Comparison of ENCODE assay signal across 16 cellular contexts in genomic region chr4:27881705-27882104, GRCh38.
"Had no signal": no experiment of that assay in that cellular context is flagged by ENCODE, and none has a peak within 500 bp of the region (broad histone marks: within the 10 kb centered on the region; RNA-seq: fewer than 3 reads in every experiment).

No MANE protein-coding gene starts in this region.

- H3K27ac Mint-ChIP-seq: activated CD4-positive, alpha-beta memory T cell treated with anti-CD3 and anti-CD28 coated beads, Interleukin-2, amount 10 ng/mL, durations not matched to agents 7 days and 5 days; activated naive CD8-positive, alpha-beta T cell treated with anti-CD3 and anti-CD28 coated beads for 36 hours; endodermal cell had no signal

- DNase-seq: activated CD4-positive, alpha-beta memory T cell treated with anti-CD3 and anti-CD28 coated beads, Interleukin-2, amount 10 ng/mL, durations not matched to agents 7 days and 5 days; activated CD4-positive, alpha-beta T cell treated with anti-CD3 and anti-CD28 coated beads for 1 hour; activated gamma-delta T cell; activated naive CD8-positive, alpha-beta T cell treated with anti-CD3 and anti-CD28 coated beads for 36 hours; activated T-cell treated with anti-CD3 and anti-CD28 coated beads, Interleukin-2, amount 50 U/mL, for 48 hours; aorta; dermis blood vessel endothelial cell; endodermal cell; hypothalamus; kidney glomerular epithelial cell; mesendoderm; sigmoid colon; stimulated activated CD4-positive, alpha-beta T cell treated with anti-CD3 and anti-CD28 coated beads, Interleukin-4, amount 100 ng/mL, for 1 hour; stimulated activated CD8-positive, alpha-beta memory T cell treated with anti-CD3 and anti-CD28 coated beads, Interleukin-4, amount 100 ng/mL, for 48 hours; stimulated activated naive CD8-positive, alpha-beta T cell treated with anti-CD3 and anti-CD28 coated beads, Interleukin-15, Interleukin-2, amounts not matched to agents 100 U/mL and 50 U/mL, for 24 hours; upper lobe of right lung had no signal

- H3K9me3 Mint-ChIP-seq: activated CD4-positive, alpha-beta memory T cell treated with anti-CD3 and anti-CD28 coated beads, Interleukin-2, amount 10 ng/mL, durations not matched to agents 7 days and 5 days; activated naive CD8-positive, alpha-beta T cell treated with anti-CD3 and anti-CD28 coated beads for 36 hours had no signal

- H3K36me3 Mint-ChIP-seq: activated naive CD8-positive, alpha-beta T cell treated with anti-CD3 and anti-CD28 coated beads for 36 hours had no signal

- ATAC-seq: stimulated activated naive CD8-positive, alpha-beta T cell treated with anti-CD3 and anti-CD28 coated beads, Interleukin-15, Interleukin-2, amounts not matched to agents 100 U/mL and 50 U/mL, for 24 hours; upper lobe of right lung had no signal
